Comparison of ENCODE assay signal across 32 cellular contexts in the genomic region with DNA sequence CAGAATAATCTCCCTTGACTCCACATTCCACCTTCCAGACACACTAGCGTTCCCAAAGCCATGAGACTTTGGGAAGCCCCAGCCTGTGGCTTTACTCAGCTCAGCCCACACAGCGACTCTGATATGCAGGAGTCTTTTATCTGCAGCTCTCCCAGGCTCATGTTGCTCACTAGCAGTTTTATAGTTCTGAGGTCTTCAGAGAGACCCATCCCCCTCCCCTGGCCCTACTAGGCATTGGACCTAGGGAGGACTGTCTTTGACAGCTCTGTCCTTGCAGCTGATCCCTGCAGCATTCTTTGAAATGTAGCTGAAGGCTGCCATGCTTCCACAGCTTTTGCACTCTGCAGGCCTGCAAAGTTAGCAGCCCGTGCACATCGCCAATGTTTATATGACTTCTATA. TPM values are rescaled to one million over a fixed set of nuclear protein-coding genes. Genes with fewer than 3 reads are reported as not detected.
"Had no signal": no experiment of that assay in that cellular context is flagged by ENCODE, and none has a peak within 500 bp of the region (broad histone marks: within the 10 kb centered on the region; RNA-seq: fewer than 3 reads in every experiment).

No MANE protein-coding gene starts in this region.

- H3K27ac Mint-ChIP-seq: activated CD4-positive, alpha-beta memory T cell treated with anti-CD3 and anti-CD28 coated beads, Interleukin-2, amount 10 ng/mL, durations not matched to agents 7 days and 5 days; activated CD8-positive, alpha-beta memory T cell treated with anti-CD3 and anti-CD28 coated beads, Interleukin-2, amount 10 ng/mL, durations not matched to agents 7 days and 5 days; activated naive CD4-positive, alpha-beta T cell treated with anti-CD3 and anti-CD28 coated beads, Interleukin-2, amount 10 ng/mL, durations not matched to agents 7 days and 5 days; activated naive CD8-positive, alpha-beta T cell; activated naive CD8-positive, alpha-beta T cell treated with anti-CD3 and anti-CD28 coated beads, Interleukin-2, amount 50 U/mL, for 24 hours had no signal

- H3K27me3 ChIP-seq: brain microvascular endothelial cell had no signal

- H3K4me1 Mint-ChIP-seq: activated CD4-positive, alpha-beta memory T cell treated with anti-CD3 and anti-CD28 coated beads, Interleukin-2, amount 10 ng/mL, durations not matched to agents 7 days and 5 days; activated CD8-positive, alpha-beta memory T cell treated with anti-CD3 and anti-CD28 coated beads, Interleukin-2, amount 10 ng/mL, durations not matched to agents 7 days and 5 days; activated naive CD4-positive, alpha-beta T cell treated with anti-CD3 and anti-CD28 coated beads, Interleukin-2, amount 10 ng/mL, durations not matched to agents 7 days and 5 days; activated naive CD8-positive, alpha-beta T cell treated with anti-CD3 and anti-CD28 coated beads, Interleukin-2, amount 50 U/mL, for 24 hours had no signal

- H3K27me3 Mint-ChIP-seq: activated CD4-positive, alpha-beta memory T cell treated with anti-CD3 and anti-CD28 coated beads, Interleukin-2, amount 10 ng/mL, durations not matched to agents 7 days and 5 days; activated CD8-positive, alpha-beta memory T cell treated with anti-CD3 and anti-CD28 coated beads, Interleukin-2, amount 10 ng/mL, durations not matched to agents 7 days and 5 days; activated naive CD4-positive, alpha-beta T cell treated with anti-CD3 and anti-CD28 coated beads, Interleukin-2, amount 10 ng/mL, durations not matched to agents 7 days and 5 days; activated naive CD8-positive, alpha-beta T cell; activated naive CD8-positive, alpha-beta T cell treated with anti-CD3 and anti-CD28 coated beads, Interleukin-2, amount 50 U/mL, for 24 hours had no signal

- H3K4me3 Mint-ChIP-seq: activated CD4-positive, alpha-beta memory T cell treated with anti-CD3 and anti-CD28 coated beads, Interleukin-2, amount 10 ng/mL, durations not matched to agents 7 days and 5 days; activated CD8-positive, alpha-beta memory T cell treated with anti-CD3 and anti-CD28 coated beads, Interleukin-2, amount 10 ng/mL, durations not matched to agents 7 days and 5 days; activated naive CD4-positive, alpha-beta T cell treated with anti-CD3 and anti-CD28 coated beads, Interleukin-2, amount 10 ng/mL, durations not matched to agents 7 days and 5 days; activated naive CD8-positive, alpha-beta T cell; activated naive CD8-positive, alpha-beta T cell treated with anti-CD3 and anti-CD28 coated beads, Interleukin-2, amount 50 U/mL, for 24 hours had no signal

- ATAC-seq: activated CD8-positive, alpha-beta memory T cell treated with anti-CD3 and anti-CD28 coated beads, Interleukin-2, amount 10 ng/mL, durations not matched to agents 7 days and 5 days; activated naive CD8-positive, alpha-beta T cell treated with anti-CD3 and anti-CD28 coated beads, Interleukin-2, amount 50 U/mL, for 24 hours had no signal

- DNase-seq: activated CD4-positive, alpha-beta memory T cell treated with anti-CD3 and anti-CD28 coated beads, Interleukin-2, amount 10 ng/mL, durations not matched to agents 7 days and 5 days; activated CD4-positive, alpha-beta T cell treated with anti-CD3 and anti-CD28 coated beads for 1 hour; activated CD4-positive, alpha-beta T cell treated with anti-CD3 and anti-CD28 coated beads for 48 hours; activated CD4-positive, CD25-positive, alpha-beta regulatory T cell; activated CD8-positive, alpha-beta memory T cell treated with anti-CD3 and anti-CD28 coated beads for 24 hours; activated CD8-positive, alpha-beta memory T cell treated with anti-CD3 and anti-CD28 coated beads, Interleukin-2, amount 10 ng/mL, durations not matched to agents 7 days and 5 days; activated CD8-positive, alpha-beta memory T cell treated with anti-CD3 and anti-CD28 coated beads, Interleukin-2, amount 50 U/mL, for 48 hours; activated effector memory CD4-positive, alpha-beta T cell treated with Interleukin-2 at 50 U/mL for 16 hours; activated naive CD4-positive, alpha-beta T cell treated with anti-CD3 and anti-CD28 coated beads, Interleukin-2, amount 10 ng/mL, durations not matched to agents 7 days and 5 days; activated naive CD8-positive, alpha-beta T cell treated with anti-CD3 and anti-CD28 coated beads, Interleukin-2, amount 50 U/mL, for 24 hours; activated T-cell treated with anti-CD3 and anti-CD28 coated beads, Interleukin-2, amount 50 U/mL, for 48 hours; anterior cingulate cortex; NCI-H1092 treated with DMSO at 0.1 percent for 48 hours; NCI-H1417; NCI-H146; NCI-H187; NCI-H2029 treated with DMSO at 0.1 percent for 48 hours; NCI-H2107; NCI-H2171; NCI-H510A; NCI-H526; NCI-H748 treated with DMSO at 0.1 percent for 48 hours; Right ventricle myocardium superior; SW 1271; T-helper 1 cell; T-helper 2 cell; T-helper 9 cell had no signal

- H3K36me3 Mint-ChIP-seq: activated CD8-positive, alpha-beta memory T cell treated with anti-CD3 and anti-CD28 coated beads, Interleukin-2, amount 10 ng/mL, durations not matched to agents 7 days and 5 days; activated naive CD4-positive, alpha-beta T cell treated with anti-CD3 and anti-CD28 coated beads, Interleukin-2, amount 10 ng/mL, durations not matched to agents 7 days and 5 days; activated naive CD8-positive, alpha-beta T cell had no signal

- H3K36me3 ChIP-seq: brain microvascular endothelial cell had no signal

- H3K27ac ChIP-seq: brain microvascular endothelial cell, VCaP had no signal

RNA-seq across cellular contexts. Expression of a gene that starts 19.9 kb away (rescaled TPM):
- total RNA-seq: activated CD4-positive, alpha-beta memory T cell treated with anti-CD3 and anti-CD28 coated beads, Interleukin-2, amount 10 ng/mL, durations not matched to agents 7 days and 5 days; activated CD8-positive, alpha-beta memory T cell treated with anti-CD3 and anti-CD28 coated beads, Interleukin-2, amount 10 ng/mL, durations not matched to agents 7 days and 5 days; M059J; OCI-LY7; Right ventricle myocardium superior had no signal
